Comparison of ENCODE assay signal across 10 cellular contexts in the genomic region with DNA sequence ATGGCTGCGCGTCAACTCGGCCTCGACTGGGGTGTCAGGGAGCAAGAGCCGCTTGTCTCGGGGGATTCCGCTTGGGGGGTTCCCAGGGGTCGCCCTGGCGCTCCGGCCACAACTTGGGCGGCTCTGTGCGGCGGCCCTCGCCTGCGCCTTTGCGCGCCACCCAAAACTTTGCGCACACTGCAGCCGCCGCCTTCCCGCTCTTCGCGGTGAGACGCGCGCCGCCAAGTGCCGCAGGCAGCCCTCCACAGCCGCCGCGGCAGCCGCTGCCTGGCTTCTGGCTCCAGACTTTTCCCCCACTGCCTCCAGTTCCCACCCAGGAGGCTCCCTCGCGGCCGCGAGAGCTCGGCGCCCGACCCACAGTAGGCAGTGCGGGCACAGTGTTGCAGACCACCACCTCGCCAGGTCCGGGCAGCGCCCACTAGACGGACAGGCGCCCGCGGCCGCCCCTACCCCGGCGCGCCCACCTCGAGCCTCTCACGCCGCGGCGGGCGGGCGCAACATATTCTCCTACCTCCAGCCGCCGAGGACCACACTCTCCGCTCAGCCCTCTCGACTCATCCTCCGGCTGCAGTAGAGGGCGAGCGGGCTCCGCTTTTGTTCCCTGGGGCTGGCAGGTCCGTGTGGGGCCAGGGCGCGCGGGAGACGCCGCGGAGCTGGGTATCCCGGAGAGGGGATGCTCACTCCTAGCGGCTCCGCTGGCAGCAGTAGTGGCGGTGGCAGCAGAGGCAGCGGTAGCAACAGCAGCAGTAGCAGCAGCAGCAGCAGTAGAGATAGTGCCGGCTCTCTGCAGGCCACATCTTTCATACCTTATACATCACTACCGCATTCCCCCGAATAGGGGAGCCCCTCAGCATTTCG.
DNase-seq lines count a peak whose midpoint lies in the region; ATAC-seq lines count a peak whose summit lies in the region.
"Had no signal": no experiment of that assay in that cellular context is flagged by ENCODE, and none has a peak within 500 bp of the region (broad histone marks: within the 10 kb centered on the region; RNA-seq: fewer than 3 reads in every experiment).

No MANE protein-coding gene starts in this region.

- H3K27me3 ChIP-seq in HUES6 (ENCODE audit: control insufficient read depth, insufficient read depth, low read length) = peaks cover 60% of the 10 kb centered on the region
- no peaks in the 10 kb centered on the region for H3K27me3 ChIP-seq in effector memory CD4-positive, alpha-beta T cell (replicated peaks; ENCODE audit: control insufficient read depth, insufficient read depth, low read length, poor library complexity, severe bottlenecking)

- intact Hi-C loops in left ventricle myocardium superior (cut with micrococcal nuclease) = no loop called here
- intact Hi-C loops in posterior cingulate gyrus (cut with DNase I) = no loop called here

- H3K4me1 Mint-ChIP-seq in activated naive CD8-positive, alpha-beta T cell treated with anti-CD3 and anti-CD28 coated beads, Interleukin-2, amount 50 U/mL, for 24 hours = peaks cover 4% of the 10 kb centered on the region

- DNase-seq in GM04504 (ENCODE audit: low read depth) = peak; percentile 25
- peak; percentile 5 for DNase-seq in activated naive CD8-positive, alpha-beta T cell treated with anti-CD3 and anti-CD28 coated beads, Interleukin-2, amount 50 U/mL, for 24 hours
- DNase-seq in left ventricle myocardium superior = peak; percentile 45
- peak; percentile 36 to 97 (median 74) for DNase-seq in posterior cingulate gyrus
- DNase-seq in effector memory CD4-positive, alpha-beta T cell = no peak
- DNase-seq: naive B cell had no signal

- H3K9me3 ChIP-seq in HUES6 (ENCODE audit: control insufficient read depth, insufficient read depth, low read depth, low read length) = no peaks in the 10 kb centered on the region
- H3K9me3 ChIP-seq in effector memory CD4-positive, alpha-beta T cell (ENCODE audit: control insufficient read depth, low read length) = no peaks in the 10 kb centered on the region

- peak; percentile 58 for ATAC-seq in activated naive CD8-positive, alpha-beta T cell treated with anti-CD3 and anti-CD28 coated beads, Interleukin-2, amount 50 U/mL, for 24 hours
- ATAC-seq in left ventricle myocardium superior = peak; percentile 90
- no peak for ATAC-seq in HG02642 (IDR thresholded peaks at IDR 0.05; ENCODE audit: poor library complexity, unreplicated experiment)
- no peak for ATAC-seq in HG03039 (IDR thresholded peaks at IDR 0.05; ENCODE audit: unreplicated experiment)

- H3K36me3 Mint-ChIP-seq in activated naive CD8-positive, alpha-beta T cell treated with anti-CD3 and anti-CD28 coated beads, Interleukin-2, amount 50 U/mL, for 24 hours (ENCODE audit: low read depth) = no peaks in the 10 kb centered on the region
- H3K36me3 Mint-ChIP-seq: naive B cell had no signal

- no peak overlapping the region for H3K27ac ChIP-seq in HUES6 (ENCODE audit: low read depth, low read length)
- H3K27ac ChIP-seq in effector memory CD4-positive, alpha-beta T cell (ENCODE audit: insufficient read depth, low read length, poor library complexity, severe bottlenecking) = no peak overlapping the region
- H3K27ac ChIP-seq: KMS-11 had no signal

- H3K4me1 ChIP-seq in HUES6 (ENCODE audit: control insufficient read depth, insufficient read depth, low read length) = peaks cover 24% of the 10 kb centered on the region
- no peaks in the 10 kb centered on the region for H3K4me1 ChIP-seq in effector memory CD4-positive, alpha-beta T cell (ENCODE audit: control insufficient read depth, insufficient read depth, low read length, poor library complexity, severe bottlenecking)

- H3K4me3 ChIP-seq in HUES6 (ENCODE audit: low read depth, low read length) = peak overlapping the region; percentile 62
- H3K4me3 ChIP-seq in effector memory CD4-positive, alpha-beta T cell (ENCODE audit: insufficient read depth, low read depth, low read length, poor library complexity, severe bottlenecking) = no peak overlapping the region

- no peak overlapping the region for H3K27ac Mint-ChIP-seq in activated naive CD8-positive, alpha-beta T cell treated with anti-CD3 and anti-CD28 coated beads, Interleukin-2, amount 50 U/mL, for 24 hours

- H3K36me3 ChIP-seq in HUES6 (ENCODE audit: control insufficient read depth, insufficient read depth, low read length) = no peaks in the 10 kb centered on the region
- H3K36me3 ChIP-seq in effector memory CD4-positive, alpha-beta T cell (ENCODE audit: control insufficient read depth, insufficient read depth, low read length) = no peaks in the 10 kb centered on the region

- H3K9ac ChIP-seq in HUES6 (ENCODE audit: low read length) = peak overlapping the region; percentile 4
- H3K9ac ChIP-seq: KMS-11 had no signal

- peaks cover 42% of the 10 kb centered on the region for H3K27me3 Mint-ChIP-seq in activated naive CD8-positive, alpha-beta T cell treated with anti-CD3 and anti-CD28 coated beads, Interleukin-2, amount 50 U/mL, for 24 hours

- no peaks in the 10 kb centered on the region for H3K9me3 Mint-ChIP-seq in activated naive CD8-positive, alpha-beta T cell treated with anti-CD3 and anti-CD28 coated beads, Interleukin-2, amount 50 U/mL, for 24 hours
- H3K9me3 Mint-ChIP-seq: naive B cell had no signal

- H3K4me3 Mint-ChIP-seq in activated naive CD8-positive, alpha-beta T cell treated with anti-CD3 and anti-CD28 coated beads, Interleukin-2, amount 50 U/mL, for 24 hours = no peak overlapping the region

Comparison
In these comparisons a context has a peak if more than half of its experiments do, and no peak if none do; other contexts are left out.
1. DNase-seq: peak in GM04504 (single experiment), activated naive CD8-positive, alpha-beta T cell treated with anti-CD3 and anti-CD28 coated beads, Interleukin-2, amount 50 U/mL, for 24 hours (single experiment), left ventricle myocardium superior (single experiment) and posterior cingulate gyrus (10 of 10); none in effector memory CD4-positive, alpha-beta T cell (0 of 3).
2. ATAC-seq: peak in activated naive CD8-positive, alpha-beta T cell treated with anti-CD3 and anti-CD28 coated beads, Interleukin-2, amount 50 U/mL, for 24 hours (single experiment) and left ventricle myocardium superior (single experiment); none in HG02642 (single experiment) and HG03039 (single experiment).